Comparison of ENCODE assay signal across 10 cellular contexts in the genomic region with DNA sequence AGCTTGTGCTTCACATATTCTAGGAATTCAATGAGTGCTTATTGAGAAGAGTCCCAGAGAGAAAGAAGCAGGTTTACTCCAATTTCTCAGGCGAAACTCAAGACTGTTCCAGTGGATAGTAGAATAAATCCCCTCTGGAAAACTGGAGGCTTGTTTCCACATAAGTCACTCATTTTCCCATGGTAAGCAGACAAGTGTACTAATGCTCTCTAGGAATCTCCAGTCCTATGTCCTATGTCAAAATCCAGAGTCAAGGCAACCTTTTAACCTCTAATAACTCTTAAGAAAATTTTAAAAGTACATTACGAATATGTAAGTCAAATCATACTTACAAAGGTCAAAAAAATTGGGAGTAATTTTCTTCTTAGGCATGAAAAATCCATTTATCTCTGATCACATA. TPM values are rescaled to one million over a fixed set of nuclear protein-coding genes. Genes with fewer than 3 reads are reported as not detected.
"Had no signal": no experiment of that assay in that cellular context is flagged by ENCODE, and none has a peak within 500 bp of the region (broad histone marks: within the 10 kb centered on the region; RNA-seq: fewer than 3 reads in every experiment).

No MANE protein-coding gene starts in this region.

- H3K9ac ChIP-seq: KMS-11 had no signal

- H3K4me3 ChIP-seq: K562 had no signal

- DNase-seq: IMR-90, KBM-7, KG1 had no signal

- ATAC-seq: K562 had no signal

- FAIRE-seq: HTR-8/SVneo, K562 had no signal

- H3K4me2 ChIP-seq: KMS-11 had no signal

- H3K27ac ChIP-seq: HL-60, KMS-11 had no signal

RNA-seq across cellular contexts. Expression of a gene that starts 35.2 kb away (rescaled TPM):
- total RNA-seq: HT-29, HT1080, IMR-90, K562 had no signal
- polyA plus RNA-seq: IgD-negative memory B cell, IMR-90, K562 had no signal
